Comparison of ENCODE assay signal across 36 cellular contexts in the genomic region with DNA sequence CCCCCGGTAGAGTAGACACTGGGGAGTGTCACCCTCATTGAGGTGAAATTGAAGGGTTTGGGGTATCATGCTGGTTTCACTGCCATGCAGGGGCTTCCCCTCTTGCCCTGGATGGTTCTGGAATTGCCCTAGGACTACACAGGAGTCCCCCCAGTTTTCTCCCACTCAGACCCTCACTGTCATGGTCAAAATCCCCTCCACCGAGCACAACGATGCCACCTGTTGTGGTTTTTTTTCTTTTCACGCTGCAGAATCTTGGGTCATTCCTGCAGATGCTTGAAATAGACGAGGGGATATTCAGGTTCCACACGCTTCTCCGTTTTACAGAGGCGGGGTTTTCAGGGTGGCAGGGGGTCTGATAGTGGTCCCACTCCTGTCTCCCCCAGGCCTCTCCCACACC.
"Had no signal": no experiment of that assay in that cellular context is flagged by ENCODE, and none has a peak within 500 bp of the region (broad histone marks: within the 10 kb centered on the region; RNA-seq: fewer than 3 reads in every experiment).

No MANE protein-coding gene starts in this region.

- DNase-seq: activated B cell treated with CpG ODN at 0.5 μM for 24 hours; activated CD4-positive, alpha-beta memory T cell treated with anti-CD3 and anti-CD28 coated beads for 36 hours; activated CD4-positive, alpha-beta T cell treated with anti-CD3 and anti-CD28 coated beads for 4 hours; activated CD4-positive, alpha-beta T cell treated with anti-CD3 and anti-CD28 coated beads, Interleukin-2, amount 10 ng/mL, durations not matched to agents 24 days and 14 days; activated CD4-positive, alpha-beta T cell treated with anti-CD3 and anti-CD28 coated beads, Interleukin-2, amount 50 U/mL, for 1 hour; activated CD4-positive, alpha-beta T cell treated with anti-CD3 and anti-CD28 coated beads, Interleukin-2, amount 50 U/mL, for 4 hours; activated CD4-positive, CD25-positive, alpha-beta regulatory T cell treated with anti-CD3 and anti-CD28 coated beads, Interleukin-2, amount 50 U/mL, for 72 hours; activated CD8-positive, alpha-beta memory T cell treated with anti-CD3 and anti-CD28 coated beads, Interleukin-2, amount 50 U/mL, for 4 hours; activated CD8-positive, alpha-beta T cell treated with anti-CD3 and anti-CD28 coated beads for 36 hours; activated effector memory CD4-positive, alpha-beta T cell treated with anti-CD3 and anti-CD28 coated beads, Interleukin-2, amount 50 U/mL, for 16 hours; activated gamma-delta T cell treated with Interleukin-2 at 50 U/mL for 16 hours; activated naive CD4-positive, alpha-beta T cell; activated naive CD4-positive, alpha-beta T cell treated with anti-CD3 and anti-CD28 coated beads for 36 hours; activated naive CD4-positive, alpha-beta T cell treated with anti-CD3 and anti-CD28 coated beads, Interleukin-2, amount 50 U/mL, for 16 hours; activated naive CD8-positive, alpha-beta T cell treated with anti-CD3 and anti-CD28 coated beads for 36 hours; activated T-cell treated with anti-CD3 and anti-CD28 coated beads for 4 hours; activated T-cell treated with anti-CD3 and anti-CD28 coated beads, Interleukin-2, amount 50 U/mL, for 1 hour; activated T-cell treated with anti-CD3 and anti-CD28 coated beads, Interleukin-2, amount 50 U/mL, for 4 hours; activated T-cell treated with anti-CD3 and anti-CD28 coated beads, Interleukin-2, amount 50 U/mL, for 72 hours; adrenal gland; amniotic stem cell; body of pancreas; brain microvascular endothelial cell; caudate nucleus; cerebellar nuclear complex; T-helper 1 cell; T-helper 2 cell; T-helper 9 cell had no signal

- H3K27me3 ChIP-seq: body of pancreas, brain microvascular endothelial cell had no signal

- H3K9me3 ChIP-seq: adrenal gland, body of pancreas had no signal

- H3K27ac ChIP-seq: adrenal gland, body of pancreas, brain microvascular endothelial cell, cardiac muscle cell, VCaP had no signal

- H3K36me3 Mint-ChIP-seq: activated CD4-positive, alpha-beta memory T cell treated with anti-CD3 and anti-CD28 coated beads for 36 hours; activated naive CD4-positive, alpha-beta T cell treated with anti-CD3 and anti-CD28 coated beads, Interleukin-2, amount 50 U/mL, for 72 hours; activated naive CD8-positive, alpha-beta T cell treated with anti-CD3 and anti-CD28 coated beads for 36 hours had no signal

- H3K4me1 ChIP-seq: adrenal gland, body of pancreas had no signal

- H3K36me3 ChIP-seq: adrenal gland, brain microvascular endothelial cell, cardiac muscle cell had no signal

- ATAC-seq: activated CD8-positive, alpha-beta T cell treated with anti-CD3 and anti-CD28 coated beads for 36 hours; activated naive CD4-positive, alpha-beta T cell treated with anti-CD3 and anti-CD28 coated beads, Interleukin-2, amount 50 U/mL, for 72 hours; activated T-cell treated with anti-CD3 and anti-CD28 coated beads, Interleukin-2, amount 50 U/mL, for 4 hours; activated T-cell treated with anti-CD3 and anti-CD28 coated beads, Interleukin-2, amount 50 U/mL, for 72 hours; activated T-helper 17 cell treated with anti-CD3 and anti-CD28 coated beads, Interleukin-2, amount 50 U/mL, for 72 hours; body of pancreas had no signal

- H3K27ac Mint-ChIP-seq: activated B cell treated with CpG ODN at 0.5 μM for 24 hours; activated CD4-positive, alpha-beta memory T cell treated with anti-CD3 and anti-CD28 coated beads for 36 hours; activated CD4-positive, alpha-beta T cell treated with anti-CD3 and anti-CD28 coated beads, Interleukin-2, amount 10 ng/mL, durations not matched to agents 24 days and 14 days; activated CD8-positive, alpha-beta T cell treated with anti-CD3 and anti-CD28 coated beads for 36 hours; activated naive CD4-positive, alpha-beta T cell treated with anti-CD3 and anti-CD28 coated beads for 36 hours; activated naive CD4-positive, alpha-beta T cell treated with anti-CD3 and anti-CD28 coated beads, Interleukin-2, amount 50 U/mL, for 72 hours; activated naive CD8-positive, alpha-beta T cell treated with anti-CD3 and anti-CD28 coated beads for 36 hours; activated T-cell treated with anti-CD3 and anti-CD28 coated beads, Interleukin-2, amount 50 U/mL, for 72 hours; activated T-helper 1 cell treated with anti-CD3 and anti-CD28 coated beads, Interleukin-12 subunit alpha, Interleukin-12 subunit beta, Interleukin-2, Interleukin-4 antibody, amounts not matched to agents 30 ng/mL and 10 ng/mL and 1 ng/mL, durations not matched to agents 14 hours and 24 hours and 36 hours; activated T-helper 17 cell treated with anti-CD3 and anti-CD28 coated beads, Interleukin-2, amount 50 U/mL, for 72 hours; T-helper 1 cell treated with Interleukin-12 subunit alpha and Interleukin-12 subunit beta and Interleukin-4 antibody, amounts not matched to agents 30 μg/mL and 1 μg/mL, for 36 hours; T-helper 2 cell treated with Interferon-gamma antibody and Interleukin-4, amounts not matched to agents 5 μg/mL and 100 μg/mL, for 36 hours had no signal

- H3K4me3 Mint-ChIP-seq: activated B cell treated with CpG ODN at 0.5 μM for 24 hours; activated CD4-positive, alpha-beta memory T cell treated with anti-CD3 and anti-CD28 coated beads for 36 hours; activated CD4-positive, alpha-beta T cell treated with anti-CD3 and anti-CD28 coated beads, Interleukin-2, amount 10 ng/mL, durations not matched to agents 24 days and 14 days; activated CD8-positive, alpha-beta T cell treated with anti-CD3 and anti-CD28 coated beads for 36 hours; activated naive CD4-positive, alpha-beta T cell treated with anti-CD3 and anti-CD28 coated beads for 36 hours; activated naive CD8-positive, alpha-beta T cell treated with anti-CD3 and anti-CD28 coated beads for 36 hours; activated T-cell treated with anti-CD3 and anti-CD28 coated beads, Interleukin-2, amount 50 U/mL, for 4 hours; activated T-cell treated with anti-CD3 and anti-CD28 coated beads, Interleukin-2, amount 50 U/mL, for 72 hours; activated T-helper 1 cell treated with anti-CD3 and anti-CD28 coated beads, Interleukin-12 subunit alpha, Interleukin-12 subunit beta, Interleukin-2, Interleukin-4 antibody, amounts not matched to agents 30 ng/mL and 10 ng/mL and 1 ng/mL, durations not matched to agents 14 hours and 24 hours and 36 hours; activated T-helper 17 cell treated with anti-CD3 and anti-CD28 coated beads, Interleukin-2, amount 50 U/mL, for 72 hours; central memory CD8-positive, alpha-beta T cell; T-helper 1 cell treated with Interleukin-12 subunit alpha and Interleukin-12 subunit beta and Interleukin-4 antibody, amounts not matched to agents 30 μg/mL and 1 μg/mL, for 36 hours; T-helper 2 cell treated with Interferon-gamma antibody and Interleukin-4, amounts not matched to agents 5 μg/mL and 100 μg/mL, for 36 hours had no signal

- H3K4me1 Mint-ChIP-seq: activated B cell treated with CpG ODN at 0.5 μM for 24 hours; activated CD4-positive, alpha-beta T cell treated with anti-CD3 and anti-CD28 coated beads, Interleukin-2, amount 10 ng/mL, durations not matched to agents 24 days and 14 days; activated naive CD8-positive, alpha-beta T cell treated with anti-CD3 and anti-CD28 coated beads for 36 hours; activated T-helper 17 cell treated with anti-CD3 and anti-CD28 coated beads, Interleukin-2, amount 50 U/mL, for 72 hours; central memory CD8-positive, alpha-beta T cell had no signal

- H3K4me3 ChIP-seq: adrenal gland, body of pancreas, cardiac muscle cell had no signal

- H3K27me3 Mint-ChIP-seq: activated CD4-positive, alpha-beta T cell treated with anti-CD3 and anti-CD28 coated beads, Interleukin-2, amount 10 ng/mL, durations not matched to agents 24 days and 14 days had no signal

- H3K9me3 Mint-ChIP-seq: activated B cell treated with CpG ODN at 0.5 μM for 24 hours; activated CD4-positive, alpha-beta memory T cell treated with anti-CD3 and anti-CD28 coated beads for 36 hours; activated CD4-positive, alpha-beta T cell treated with anti-CD3 and anti-CD28 coated beads, Interleukin-2, amount 10 ng/mL, durations not matched to agents 24 days and 14 days; activated CD8-positive, alpha-beta T cell treated with anti-CD3 and anti-CD28 coated beads for 36 hours; activated naive CD4-positive, alpha-beta T cell treated with anti-CD3 and anti-CD28 coated beads for 36 hours; activated naive CD4-positive, alpha-beta T cell treated with anti-CD3 and anti-CD28 coated beads, Interleukin-2, amount 50 U/mL, for 72 hours; activated naive CD8-positive, alpha-beta T cell treated with anti-CD3 and anti-CD28 coated beads for 36 hours; activated T-cell treated with anti-CD3 and anti-CD28 coated beads, Interleukin-2, amount 50 U/mL, for 4 hours; activated T-cell treated with anti-CD3 and anti-CD28 coated beads, Interleukin-2, amount 50 U/mL, for 72 hours; activated T-helper 1 cell treated with anti-CD3 and anti-CD28 coated beads, Interleukin-12 subunit alpha, Interleukin-12 subunit beta, Interleukin-2, Interleukin-4 antibody, amounts not matched to agents 30 ng/mL and 10 ng/mL and 1 ng/mL, durations not matched to agents 14 hours and 24 hours and 36 hours; activated T-helper 17 cell treated with anti-CD3 and anti-CD28 coated beads, Interleukin-2, amount 50 U/mL, for 72 hours; central memory CD8-positive, alpha-beta T cell; T-helper 1 cell treated with Interleukin-12 subunit alpha and Interleukin-12 subunit beta and Interleukin-4 antibody, amounts not matched to agents 30 μg/mL and 1 μg/mL, for 36 hours; T-helper 2 cell treated with Interferon-gamma antibody and Interleukin-4, amounts not matched to agents 5 μg/mL and 100 μg/mL, for 36 hours had no signal
